Comparison of ENCODE assay signal across 8 cellular contexts in genomic region chr4:145181091-145181501, GRCh38. TPM values are rescaled to one million over a fixed set of nuclear protein-coding genes. Genes with fewer than 3 reads are reported as not detected.
DNase-seq lines count a peak whose midpoint lies in the region; ATAC-seq, FAIRE-seq and TF ChIP-seq lines count a peak whose summit lies in the region.

No MANE protein-coding gene starts in this region.

- H3K4me1 ChIP-seq in right atrium auricular region (peaks cover 0 to 32% of the 10 kb centered on the region in 2 donors), mesendoderm (ENCODE audit: control insufficient read depth, low read depth, low read length) (peaks cover 8% of the 10 kb centered on the region)

- DNase-seq in right atrium auricular region (ENCODE audit: low spot score) (no peak), left cardiac atrium (no peak), astrocyte of the spinal cord (ENCODE audit: low read depth, low spot score) (no peak), mesendoderm (no peak), NCI-H2171 treated with DMSO at 0.1 percent for 48 hours (lab: John Stamatoyannopoulos, UW) (no peak), RCC 7860 (ENCODE audit: low spot score) (no peak)

- no peak overlapping the region for H2AK5ac ChIP-seq in mesendoderm (ENCODE audit: low read length)

- H3K27ac ChIP-seq in right atrium auricular region (peak overlapping the region; percentile 94 to 98), mesendoderm (ENCODE audit: low read depth, low read length) (peak overlapping the region; percentile 81)

- no peak overlapping the region for H3K4ac ChIP-seq in mesendoderm (ENCODE audit: low read depth, low read length)

- peaks cover 6% of the 10 kb centered on the region for H3K79me1 ChIP-seq in mesendoderm (ENCODE audit: low read length)

- TF ChIP-seq CTCF in right atrium auricular region (IDR thresholded peaks at IDR 0.05) (no peak), astrocyte of the spinal cord (IDR thresholded peaks at IDR 0.05; ENCODE audit: low read depth, low read length) (no peak)

- no peak overlapping the region for H4K8ac ChIP-seq in mesendoderm (ENCODE audit: low read depth, low read length)

- peak overlapping the region; percentile 90 for H3K4me2 ChIP-seq in mesendoderm (ENCODE audit: low read length)

- H2BK120ac ChIP-seq in mesendoderm (ENCODE audit: low read depth, low read length) = no peak overlapping the region

- peaks cover 30% of the 10 kb centered on the region for H3K79me2 ChIP-seq in mesendoderm (ENCODE audit: control insufficient read depth, insufficient read depth, low read length)

- H4K5ac ChIP-seq in mesendoderm (ENCODE audit: low read length) = no peak overlapping the region

- no peak overlapping the region for H2BK15ac ChIP-seq in mesendoderm (replicated peaks; ENCODE audit: low read depth)

- no CpG with 5 or more reads among the region's 7 CpGs for WGBS in mesendoderm (ENCODE audit: extremely low coverage, insufficient coverage, low lambda C conversion rate)

- H3K36me3 ChIP-seq in right atrium auricular region (no peaks in the 10 kb centered on the region), mesendoderm (ENCODE audit: control insufficient read depth, insufficient read depth, low read length) (no peaks in the 10 kb centered on the region)

- in situ Hi-C loops in astrocyte of the spinal cord (cut with HindIII; ENCODE audit: low sequenced_read_pairs) = no loop called here

- no peak for FAIRE-seq in RCC 7860 (lab: Jason Lieb, UNC)

- H3K18ac ChIP-seq in mesendoderm (ENCODE audit: low read length) = peak overlapping the region; percentile 96

- peak overlapping the region; percentile 91 for H3K56ac ChIP-seq in mesendoderm (ENCODE audit: low read length)

- no peak for ATAC-seq in left cardiac atrium
- ATAC-seq in GM19467 (IDR thresholded peaks at IDR 0.05; ENCODE audit: unreplicated experiment) = no peak
- ATAC-seq in GM19023 (IDR thresholded peaks at IDR 0.05; ENCODE audit: unreplicated experiment) = no peak

- H3K9me3 ChIP-seq in right atrium auricular region = no peaks in the 10 kb centered on the region

- H3K27me3 ChIP-seq in right atrium auricular region = no peaks in the 10 kb centered on the region
- H3K27me3 ChIP-seq in mesendoderm (ENCODE audit: insufficient read depth, low read length, poor library complexity) = no peaks in the 10 kb centered on the region

- intact Hi-C loops in left cardiac atrium (cut with DNase I) = loop anchor here in 1 of 2 donors (5.0 kb wide), 1 partner anchor 436 kb away; the partner anchor contains the start of gene MMAA

- H3K4me3 ChIP-seq in right atrium auricular region (peak overlapping the region; percentile 67 to 90), astrocyte of the spinal cord (ENCODE audit: low read depth, low read length) (peak overlapping the region; percentile 67), mesendoderm (ENCODE audit: low read length) (peak overlapping the region; percentile 62)

- peak overlapping the region; percentile 81 for H3K9ac ChIP-seq in mesendoderm (ENCODE audit: low read length)

- no peak overlapping the region for H2BK5ac ChIP-seq in mesendoderm (ENCODE audit: low read length)

- no peak overlapping the region for H3K23ac ChIP-seq in mesendoderm (ENCODE audit: low read length)

RNA-seq across cellular contexts. Expression of gene OTUD4, which starts 0.7 kb away (rescaled TPM):
- total RNA-seq in right atrium auricular region (10 to 100 TPM; 20.6 to 23.7 TPM), left cardiac atrium (10 to 100 TPM; 26.5 to 27.1 TPM)
- polyA plus RNA-seq in mesendoderm (2013, experiment 1 of 2) = 33.7 TPM
- polyA plus RNA-seq in mesendoderm (2013, experiment 2 of 2) = 33.9 TPM
